In genomic region chr21:36175771-36176565, GRCh38 we compare ENCODE assay signal across 15 cellular contexts. TPM values are rescaled to one million over a fixed set of nuclear protein-coding genes. Genes with fewer than 3 reads are reported as not detected.
DNase-seq lines count a peak whose midpoint lies in the region; ATAC-seq and TF ChIP-seq lines count a peak whose summit lies in the region.
"Had no signal": no experiment of that assay in that cellular context is flagged by ENCODE, and none has a peak within 500 bp of the region (broad histone marks: within the 10 kb centered on the region; RNA-seq: fewer than 3 reads in every experiment).

No MANE protein-coding gene starts in this region.

- no peak for ATAC-seq in activated B cell treated with CpG ODN at 0.5 μM for 24 hours (ENCODE audit: low read depth)
- ATAC-seq in naive thymus-derived CD8-positive, alpha-beta T cell, result no peak
- no peak for ATAC-seq in HG03432 (IDR thresholded peaks at IDR 0.05; ENCODE audit: unreplicated experiment)
- ATAC-seq: WTC11 had no signal

- DNase-seq in NCI-H1694 (lab: John Stamatoyannopoulos, UW), result peak; percentile 15
- DNase-seq in NCI-H1694 treated with DMSO at 0.1 percent for 48 hours (lab: John Stamatoyannopoulos, UW), result no peak
- DNase-seq in G401 (ENCODE audit: low spot score), result peak; percentile 90
- no peak for DNase-seq in activated B cell treated with CpG ODN at 0.5 μM for 24 hours
- peak in 2 of 10 donors; percentile 20 to 22 for DNase-seq in naive thymus-derived CD8-positive, alpha-beta T cell
- no peak for DNase-seq in right atrium auricular region (ENCODE audit: low spot score)
- no peak for DNase-seq in activated CD4-positive, alpha-beta memory T cell treated with anti-CD3 and anti-CD28 coated beads, Interleukin-2, amount 10 ng/mL, durations not matched to agents 7 days and 5 days
- DNase-seq: kidney, SHP77 treated with DMSO at 0.1 percent for 48 hours had no signal

- peaks cover 0 to 17% of the 10 kb centered on the region in 2 donors for H3K4me1 ChIP-seq in right atrium auricular region

- H3K9me3 Mint-ChIP-seq in activated B cell treated with CpG ODN at 0.5 μM for 24 hours, result peaks cover 1% of the 10 kb centered on the region
- H3K9me3 Mint-ChIP-seq in naive thymus-derived CD8-positive, alpha-beta T cell, result no peaks in the 10 kb centered on the region
- H3K9me3 Mint-ChIP-seq in activated CD4-positive, alpha-beta memory T cell treated with anti-CD3 and anti-CD28 coated beads, Interleukin-2, amount 10 ng/mL, durations not matched to agents 7 days and 5 days, result no peaks in the 10 kb centered on the region
- H3K9me3 Mint-ChIP-seq: T-helper 1 cell treated with Interleukin-12 subunit alpha and Interleukin-12 subunit beta and Interleukin-4 antibody, amounts not matched to agents 30 μg/mL and 1 μg/mL, for 36 hours had no signal

- H3K27ac ChIP-seq in right atrium auricular region, result no peak overlapping the region
- H3K27ac ChIP-seq: coronary artery, hepatocyte had no signal

- peak overlapping the region; percentile 53 for H3K27ac Mint-ChIP-seq in activated B cell treated with CpG ODN at 0.5 μM for 24 hours
- H3K27ac Mint-ChIP-seq in naive thymus-derived CD8-positive, alpha-beta T cell, result peak overlapping the region; percentile 64 to 90 (median 84)
- no peak overlapping the region for H3K27ac Mint-ChIP-seq in activated CD4-positive, alpha-beta memory T cell treated with anti-CD3 and anti-CD28 coated beads, Interleukin-2, amount 10 ng/mL, durations not matched to agents 7 days and 5 days
- H3K27ac Mint-ChIP-seq: T-helper 1 cell treated with Interleukin-12 subunit alpha and Interleukin-12 subunit beta and Interleukin-4 antibody, amounts not matched to agents 30 μg/mL and 1 μg/mL, for 36 hours; WTC11 had no signal

- H3K27me3 ChIP-seq in right atrium auricular region, result no peaks in the 10 kb centered on the region
- H3K27me3 ChIP-seq: hepatocyte had no signal

- POLR2A ChIA-PET in activated B cell treated with CpG ODN at 0.5 μM for 24 hours (lab: Charles Lee), result no interaction called here
- POLR2A ChIA-PET in naive thymus-derived CD8-positive, alpha-beta T cell (lab: Charles Lee), result interaction anchor here (0.8 to 1.2 kb wide), 3 partner anchors 11 to 144 kb away, joined by 3 to 10 read pairs (median 3); partner anchors contain the start of gene MORC3
- POLR2A ChIA-PET in activated CD4-positive, alpha-beta memory T cell treated with anti-CD3 and anti-CD28 coated beads, Interleukin-2, amount 10 ng/mL, durations not matched to agents 7 days and 5 days (lab: Charles Lee), result interaction anchor here (1.1 kb wide), 2 partner anchors 19 to 210 kb away, joined by 3 read pairs; partner anchors contain the start of gene CHAF1B

- no peak overlapping the region for H3K4me3 ChIP-seq in right atrium auricular region
- H3K4me3 ChIP-seq: coronary artery, hepatocyte had no signal

- no peaks in the 10 kb centered on the region for H3K27me3 Mint-ChIP-seq in activated B cell treated with CpG ODN at 0.5 μM for 24 hours
- no peaks in the 10 kb centered on the region for H3K27me3 Mint-ChIP-seq in naive thymus-derived CD8-positive, alpha-beta T cell
- H3K27me3 Mint-ChIP-seq in activated CD4-positive, alpha-beta memory T cell treated with anti-CD3 and anti-CD28 coated beads, Interleukin-2, amount 10 ng/mL, durations not matched to agents 7 days and 5 days, result no peaks in the 10 kb centered on the region

- TF ChIP-seq CTCF in activated B cell treated with CpG ODN at 0.5 μM for 24 hours (IDR thresholded peaks at IDR 0.05) (no peak), right atrium auricular region (IDR thresholded peaks at IDR 0.05) (no peak)

- no peaks in the 10 kb centered on the region for H3K36me3 ChIP-seq in right atrium auricular region

- intact Hi-C loops in activated B cell treated with CpG ODN at 0.5 μM for 24 hours (cut with micrococcal nuclease), result no loop called here

- H3K4me3 Mint-ChIP-seq in activated B cell treated with CpG ODN at 0.5 μM for 24 hours, result no peak overlapping the region
- peak overlapping the region in 3 of 10 donors; percentile 8 to 39 (median 30) for H3K4me3 Mint-ChIP-seq in naive thymus-derived CD8-positive, alpha-beta T cell
- H3K4me3 Mint-ChIP-seq in activated CD4-positive, alpha-beta memory T cell treated with anti-CD3 and anti-CD28 coated beads, Interleukin-2, amount 10 ng/mL, durations not matched to agents 7 days and 5 days, result no peak overlapping the region
- H3K4me3 Mint-ChIP-seq: T-helper 1 cell treated with Interleukin-12 subunit alpha and Interleukin-12 subunit beta and Interleukin-4 antibody, amounts not matched to agents 30 μg/mL and 1 μg/mL, for 36 hours; WTC11 had no signal

- in situ Hi-C loops in G401 (cut with HindIII; ENCODE audit: low sequenced_read_pairs), result no loop called here

- CTCF ChIA-PET in activated B cell treated with CpG ODN at 0.5 μM for 24 hours (lab: Charles Lee), result no interaction called here
- CTCF ChIA-PET in activated CD4-positive, alpha-beta memory T cell treated with anti-CD3 and anti-CD28 coated beads, Interleukin-2, amount 10 ng/mL, durations not matched to agents 7 days and 5 days (lab: Charles Lee), result no interaction called here

- H3K36me3 Mint-ChIP-seq in activated B cell treated with CpG ODN at 0.5 μM for 24 hours (ENCODE audit: low read depth), result peaks cover 50% of the 10 kb centered on the region
- peaks cover 0 to 7% (median 2%) of the 10 kb centered on the region in 3 donors for H3K36me3 Mint-ChIP-seq in naive thymus-derived CD8-positive, alpha-beta T cell
- H3K36me3 Mint-ChIP-seq in activated CD4-positive, alpha-beta memory T cell treated with anti-CD3 and anti-CD28 coated beads, Interleukin-2, amount 10 ng/mL, durations not matched to agents 7 days and 5 days (ENCODE audit: low read depth), result peaks cover 13% of the 10 kb centered on the region
- H3K36me3 Mint-ChIP-seq: WTC11 had no signal

- no peaks in the 10 kb centered on the region for H3K9me3 ChIP-seq in right atrium auricular region

- peaks cover 16% of the 10 kb centered on the region for H3K4me1 Mint-ChIP-seq in activated B cell treated with CpG ODN at 0.5 μM for 24 hours
- H3K4me1 Mint-ChIP-seq in naive thymus-derived CD8-positive, alpha-beta T cell, result peaks cover 7 to 49% (median 32%) of the 10 kb centered on the region in 4 donors
- H3K4me1 Mint-ChIP-seq in activated CD4-positive, alpha-beta memory T cell treated with anti-CD3 and anti-CD28 coated beads, Interleukin-2, amount 10 ng/mL, durations not matched to agents 7 days and 5 days, result peaks cover 34% of the 10 kb centered on the region
- H3K4me1 Mint-ChIP-seq: WTC11 had no signal

RNA-seq across cellular contexts. Expression of gene DOP1B, which starts 19.3 kb away (rescaled TPM):
- 4.0 and 4.1 TPM in 2 replicates for total RNA-seq in G401 (2014; rRNA removed; shearing (Covaris generic))
- total RNA-seq in activated B cell treated with CpG ODN at 0.5 μM for 24 hours (31.2 and 33.9 TPM in 2 replicates), right atrium auricular region (1 to 10 TPM; 4.0 to 4.9 TPM)
- total RNA-seq in naive thymus-derived CD8-positive, alpha-beta T cell, result 10 to 100 TPM; 15.4 to 15.8 TPM
- polyA plus RNA-seq in naive thymus-derived CD8-positive, alpha-beta T cell, result 1 to 10 TPM; 4.6 to 8.4 (median 5.0) TPM
- total RNA-seq in activated CD4-positive, alpha-beta memory T cell treated with anti-CD3 and anti-CD28 coated beads, Interleukin-2, amount 10 ng/mL, durations not matched to agents 7 days and 5 days, result 10 to 100 TPM; 23.1 to 24.9 TPM

RNA-seq across cellular contexts. Expression of gene CBR3, which starts 41.1 kb away (rescaled TPM):
- total RNA-seq in G401 (2014; rRNA removed; shearing (Covaris generic)), result 39.2 and 53.8 TPM in 2 replicates
- total RNA-seq in activated B cell treated with CpG ODN at 0.5 μM for 24 hours (4.7 and 5.4 TPM in 2 replicates), right atrium auricular region (1 to 10 TPM; 1.8 to 8.2 TPM)
- 1 to 10 TPM; 4.6 to 5.3 TPM for total RNA-seq in naive thymus-derived CD8-positive, alpha-beta T cell
- polyA plus RNA-seq in naive thymus-derived CD8-positive, alpha-beta T cell, result 10 to 100 TPM in 1 of 3 donors, 1 to 10 TPM in 2; 5.4 to 11.6 (median 8.0) TPM
- 10 to 100 TPM; 27.3 to 29.0 TPM for total RNA-seq in activated CD4-positive, alpha-beta memory T cell treated with anti-CD3 and anti-CD28 coated beads, Interleukin-2, amount 10 ng/mL, durations not matched to agents 7 days and 5 days
- polyA plus RNA-seq: neural cell had no signal

Comparison
In these comparisons a context has a peak if more than half of its experiments do, and no peak if none do; other contexts are left out.
1. DNase-seq: peak in NCI-H1694 (single experiment) and G401 (single experiment); none in NCI-H1694 treated with DMSO at 0.1 percent for 48 hours (single experiment), activated B cell treated with CpG ODN at 0.5 μM for 24 hours (single experiment), right atrium auricular region (single experiment) and activated CD4-positive, alpha-beta memory T cell treated with anti-CD3 and anti-CD28 coated beads, Interleukin-2, amount 10 ng/mL, durations not matched to agents 7 days and 5 days (single experiment).